Comparison of ENCODE assay signal across 1 cellular context in the genomic region with DNA sequence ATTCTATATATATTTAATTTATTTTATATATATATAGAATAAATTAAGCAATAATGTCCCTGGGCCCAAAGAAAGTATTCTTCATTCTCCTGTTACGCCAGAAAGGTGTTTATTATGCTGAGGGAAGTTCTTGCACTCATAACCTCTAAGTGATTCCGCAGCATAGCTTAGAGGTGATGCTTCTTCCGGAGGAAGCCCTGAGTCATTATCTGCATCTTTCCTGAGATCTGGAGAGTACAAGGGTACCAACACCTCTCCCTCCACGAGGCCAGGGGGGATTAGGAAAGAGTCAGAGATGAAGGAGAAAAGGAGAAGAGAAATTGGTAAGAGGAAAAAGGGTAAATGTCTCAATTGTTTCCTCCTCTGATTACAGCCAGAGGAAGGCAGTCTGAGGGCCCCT.
A peak's percentile ranks its signal among the peaks of the same experiment; 100 is the strongest.
TF ChIP-seq lines count a peak whose summit lies in the region.

No MANE protein-coding gene starts in this region.

TF ChIP-seq in K562, 482 proteins besides CTCF, POLR2A, EP300 and RAD21:
- TF ChIP-seq FOSL1 (tag; conservative IDR thresholded peaks at IDR 0.05) (peak; percentile 49; the same call in 1 of the 2 replicates), ZKSCAN1 (IDR thresholded peaks at IDR 0.05; ENCODE audit: low read depth, low read length) (no peak), STAT5B (CRISPR knock-in tag; IDR thresholded peaks at IDR 0.05) (no peak), ETV1 (tag; conservative IDR thresholded peaks at IDR 0.05; ENCODE audit: low read depth) (0 out of 2 replicates have a peak, but pooled peaks have one; percentile 15), NFE2 (IDR thresholded peaks at IDR 0.05; ENCODE audit: low read depth) (peak; percentile 74), TCF15 (CRISPR knock-in tag; IDR thresholded peaks at IDR 0.05) (no peak), ZNF197 (CRISPR knock-in tag; IDR thresholded peaks at IDR 0.05; ENCODE audit: low read depth) (no peak), MITF (IDR thresholded peaks at IDR 0.05) (no peak), NFIX (CRISPR knock-in tag; IDR thresholded peaks at IDR 0.05; ENCODE audit: low read depth) (no peak), ZEB2 (IDR thresholded peaks at IDR 0.05) (0 out of 2 replicates have a peak, but pooled peaks have one; percentile 50), PTTG1 (tag; IDR thresholded peaks at IDR 0.05; ENCODE audit: low read depth) (no peak), DPF2 (IDR thresholded peaks at IDR 0.05) (0 out of 2 replicates have a peak, but pooled peaks have one; percentile 30), HCFC1 (IDR thresholded peaks at IDR 0.05; ENCODE audit: low read depth, low read length) (no peak), ZNF507 (tag; conservative IDR thresholded peaks at IDR 0.05) (no peak), RCOR1 (IDR thresholded peaks at IDR 0.05; ENCODE audit: borderline replicate concordance in 1 of 2, low read depth in 2 of 2, low read length in 2 of 2) (peak in 1 of 2 experiments; percentile 86; a peak in 1 of 4 replicates), FOXK2 (conservative IDR thresholded peaks at IDR 0.05 in 1 of 2, IDR thresholded peaks at IDR 0.05 in 1 of 2; ENCODE audit: low read depth in 2 of 2) (no peak), BCL6 (CRISPR knock-in tag; IDR thresholded peaks at IDR 0.05) (no peak), ZNF134 (CRISPR knock-in tag; conservative IDR thresholded peaks at IDR 0.05) (no peak), CTBP1 (IDR thresholded peaks at IDR 0.05; ENCODE audit: borderline replicate concordance) (peak; percentile 46; the same call in 1 of the 2 replicates), ZC3H11A (IDR thresholded peaks at IDR 0.05; ENCODE audit: low read depth, low read length) (no peak), ZBTB1 (CRISPR knock-in tag; IDR thresholded peaks at IDR 0.05; ENCODE audit: borderline replicate concordance, low read depth) (no peak)
- TF ChIP-seq, protein P1, sequence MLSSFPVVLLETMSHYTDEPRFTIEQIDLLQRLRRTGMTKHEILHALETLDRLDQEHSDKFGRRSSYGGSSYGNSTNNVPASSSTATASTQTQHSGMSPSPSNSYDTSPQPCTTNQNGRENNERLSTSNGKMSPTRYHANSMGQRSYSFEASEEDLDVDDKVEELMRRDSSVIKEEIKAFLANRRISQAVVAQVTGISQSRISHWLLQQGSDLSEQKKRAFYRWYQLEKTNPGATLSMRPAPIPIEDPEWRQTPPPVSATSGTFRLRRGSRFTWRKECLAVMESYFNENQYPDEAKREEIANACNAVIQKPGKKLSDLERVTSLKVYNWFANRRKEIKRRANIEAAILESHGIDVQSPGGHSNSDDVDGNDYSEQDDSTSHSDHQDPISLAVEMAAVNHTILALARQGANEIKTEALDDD (IDR thresholded peaks at IDR 0.05) = no peak
- TF ChIP-seq, protein P2, sequence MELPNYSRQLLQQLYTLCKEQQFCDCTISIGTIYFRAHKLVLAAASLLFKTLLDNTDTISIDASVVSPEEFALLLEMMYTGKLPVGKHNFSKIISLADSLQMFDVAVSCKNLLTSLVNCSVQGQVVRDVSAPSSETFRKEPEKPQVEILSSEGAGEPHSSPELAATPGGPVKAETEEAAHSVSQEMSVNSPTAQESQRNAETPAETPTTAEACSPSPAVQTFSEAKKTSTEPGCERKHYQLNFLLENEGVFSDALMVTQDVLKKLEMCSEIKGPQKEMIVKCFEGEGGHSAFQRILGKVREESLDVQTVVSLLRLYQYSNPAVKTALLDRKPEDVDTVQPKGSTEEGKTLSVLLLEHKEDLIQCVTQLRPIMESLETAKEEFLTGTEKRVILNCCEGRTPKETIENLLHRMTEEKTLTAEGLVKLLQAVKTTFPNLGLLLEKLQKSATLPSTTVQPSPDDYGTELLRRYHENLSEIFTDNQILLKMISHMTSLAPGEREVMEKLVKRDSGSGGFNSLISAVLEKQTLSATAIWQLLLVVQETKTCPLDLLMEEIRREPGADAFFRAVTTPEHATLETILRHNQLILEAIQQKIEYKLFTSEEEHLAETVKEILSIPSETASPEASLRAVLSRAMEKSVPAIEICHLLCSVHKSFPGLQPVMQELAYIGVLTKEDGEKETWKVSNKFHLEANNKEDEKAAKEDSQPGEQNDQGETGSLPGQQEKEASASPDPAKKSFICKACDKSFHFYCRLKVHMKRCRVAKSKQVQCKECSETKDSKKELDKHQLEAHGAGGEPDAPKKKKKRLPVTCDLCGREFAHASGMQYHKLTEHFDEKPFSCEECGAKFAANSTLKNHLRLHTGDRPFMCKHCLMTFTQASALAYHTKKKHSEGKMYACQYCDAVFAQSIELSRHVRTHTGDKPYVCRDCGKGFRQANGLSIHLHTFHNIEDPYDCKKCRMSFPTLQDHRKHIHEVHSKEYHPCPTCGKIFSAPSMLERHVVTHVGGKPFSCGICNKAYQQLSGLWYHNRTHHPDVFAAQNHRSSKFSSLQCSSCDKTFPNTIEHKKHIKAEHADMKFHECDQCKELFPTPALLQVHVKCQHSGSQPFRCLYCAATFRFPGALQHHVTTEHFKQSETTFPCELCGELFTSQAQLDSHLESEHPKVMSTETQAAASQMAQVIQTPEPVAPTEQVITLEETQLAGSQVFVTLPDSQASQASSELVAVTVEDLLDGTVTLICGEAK (IDR thresholded peaks at IDR 0.05) = 0 out of 2 replicates have a peak, but pooled peaks have one; percentile 22
- TF ChIP-seq, protein P2 (CRISPR knock-in tag; IDR thresholded peaks at IDR 0.05) = no peak
